36 cellular contexts compared by ENCODE assay signal in the genomic region with DNA sequence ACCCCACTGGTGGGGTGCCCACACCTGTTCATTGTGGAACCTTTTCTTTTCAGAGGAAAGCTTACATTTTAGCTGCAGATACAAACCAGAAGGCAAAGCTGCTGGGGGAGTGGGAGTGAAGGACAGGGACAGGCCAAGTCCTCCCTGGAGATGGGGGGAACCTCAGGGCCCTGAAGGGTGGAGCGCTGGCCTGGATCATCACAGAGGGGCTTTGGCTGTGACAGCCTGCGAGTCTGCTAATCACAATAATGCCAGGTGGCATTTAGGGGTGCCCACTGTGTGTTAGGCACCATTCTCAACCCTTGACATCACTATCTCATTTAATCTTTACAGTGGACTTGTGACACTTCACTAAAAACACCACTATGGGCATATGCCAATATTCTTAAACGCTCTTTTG.
"Had no signal": no experiment of that assay in that cellular context is flagged by ENCODE, and none has a peak within 500 bp of the region (broad histone marks: within the 10 kb centered on the region; RNA-seq: fewer than 3 reads in every experiment).

No MANE protein-coding gene starts in this region.

- H3K4me3 Mint-ChIP-seq: activated CD4-positive, alpha-beta memory T cell treated with anti-CD3 and anti-CD28 coated beads, Interleukin-2, amount 10 ng/mL, durations not matched to agents 7 days and 5 days; activated CD4-positive, alpha-beta T cell treated with anti-CD3 and anti-CD28 coated beads for 36 hours; activated CD4-positive, alpha-beta T cell treated with anti-CD3 and anti-CD28 coated beads, Interleukin-2, amount 10 ng/mL, durations not matched to agents 7 days and 5 days; activated CD8-positive, alpha-beta memory T cell treated with anti-CD3 and anti-CD28 coated beads, Interleukin-2, amount 10 ng/mL, durations not matched to agents 7 days and 5 days; activated CD8-positive, alpha-beta T cell treated with anti-CD3 and anti-CD28 coated beads, Interleukin-2, amount 10 ng/mL, durations not matched to agents 7 days and 5 days; activated naive CD4-positive, alpha-beta T cell treated with anti-CD3 and anti-CD28 coated beads, Interleukin-2, amount 10 ng/mL, durations not matched to agents 7 days and 5 days; activated naive CD4-positive, alpha-beta T cell treated with anti-CD3 and anti-CD28 coated beads, Interleukin-2, amount 50 U/mL, for 24 hours; activated naive CD8-positive, alpha-beta T cell; activated naive CD8-positive, alpha-beta T cell treated with anti-CD3 and anti-CD28 coated beads, Interleukin-2, amount 10 ng/mL, durations not matched to agents 7 days and 5 days; activated naive CD8-positive, alpha-beta T cell treated with anti-CD3 and anti-CD28 coated beads, Interleukin-2, amount 50 U/mL, for 24 hours; activated T-cell treated with anti-CD3 and anti-CD28 coated beads, Interleukin-2, amount 50 U/mL, for 24 hours; brain; T-helper 1 cell treated with Interleukin-12 subunit alpha and Interleukin-12 subunit beta and Interleukin-4 antibody, amounts not matched to agents 30 μg/mL and 1 μg/mL, for 36 hours; T-helper 2 cell treated with Interferon-gamma antibody and Interleukin-4, amounts not matched to agents 5 μg/mL and 100 μg/mL, for 36 hours had no signal

- H3K4me1 Mint-ChIP-seq: activated CD4-positive, alpha-beta memory T cell treated with anti-CD3 and anti-CD28 coated beads, Interleukin-2, amount 10 ng/mL, durations not matched to agents 7 days and 5 days; activated CD4-positive, alpha-beta T cell treated with anti-CD3 and anti-CD28 coated beads for 36 hours; activated CD4-positive, alpha-beta T cell treated with anti-CD3 and anti-CD28 coated beads, Interleukin-2, amount 10 ng/mL, durations not matched to agents 7 days and 5 days; activated CD8-positive, alpha-beta memory T cell treated with anti-CD3 and anti-CD28 coated beads, Interleukin-2, amount 10 ng/mL, durations not matched to agents 7 days and 5 days; activated naive CD4-positive, alpha-beta T cell treated with anti-CD3 and anti-CD28 coated beads, Interleukin-2, amount 10 ng/mL, durations not matched to agents 7 days and 5 days; activated naive CD4-positive, alpha-beta T cell treated with anti-CD3 and anti-CD28 coated beads, Interleukin-2, amount 50 U/mL, for 24 hours; activated naive CD8-positive, alpha-beta T cell treated with anti-CD3 and anti-CD28 coated beads, Interleukin-2, amount 10 ng/mL, durations not matched to agents 7 days and 5 days; activated naive CD8-positive, alpha-beta T cell treated with anti-CD3 and anti-CD28 coated beads, Interleukin-2, amount 50 U/mL, for 24 hours had no signal

- H3K4me3 ChIP-seq: ascending aorta, cardiac muscle cell had no signal

- H3K4me1 ChIP-seq: ascending aorta had no signal

- H3K9me3 Mint-ChIP-seq: activated CD4-positive, alpha-beta memory T cell treated with anti-CD3 and anti-CD28 coated beads, Interleukin-2, amount 10 ng/mL, durations not matched to agents 7 days and 5 days; activated CD4-positive, alpha-beta T cell treated with anti-CD3 and anti-CD28 coated beads, Interleukin-2, amount 10 ng/mL, durations not matched to agents 7 days and 5 days; activated naive CD4-positive, alpha-beta T cell treated with anti-CD3 and anti-CD28 coated beads, Interleukin-2, amount 10 ng/mL, durations not matched to agents 7 days and 5 days; activated naive CD4-positive, alpha-beta T cell treated with anti-CD3 and anti-CD28 coated beads, Interleukin-2, amount 50 U/mL, for 24 hours; activated naive CD8-positive, alpha-beta T cell treated with anti-CD3 and anti-CD28 coated beads, Interleukin-2, amount 10 ng/mL, durations not matched to agents 7 days and 5 days; activated naive CD8-positive, alpha-beta T cell treated with anti-CD3 and anti-CD28 coated beads, Interleukin-2, amount 50 U/mL, for 24 hours; activated T-cell treated with anti-CD3 and anti-CD28 coated beads, Interleukin-2, amount 50 U/mL, for 24 hours; activated T-helper 2 cell treated with anti-CD3 and anti-CD28 coated beads, Interferon-gamma antibody, Interleukin-2, Interleukin-4, amounts not matched to agents 10 μg/mL and 5 μg/mL and 100 μg/mL, durations not matched to agents 14 hours and 24 hours and 36 hours; brain; T-helper 1 cell treated with Interleukin-12 subunit alpha and Interleukin-12 subunit beta and Interleukin-4 antibody, amounts not matched to agents 30 μg/mL and 1 μg/mL, for 36 hours; T-helper 2 cell treated with Interferon-gamma antibody and Interleukin-4, amounts not matched to agents 5 μg/mL and 100 μg/mL, for 36 hours had no signal

- H3K27ac Mint-ChIP-seq: activated CD4-positive, alpha-beta memory T cell treated with anti-CD3 and anti-CD28 coated beads, Interleukin-2, amount 10 ng/mL, durations not matched to agents 7 days and 5 days; activated CD4-positive, alpha-beta T cell treated with anti-CD3 and anti-CD28 coated beads for 36 hours; activated CD4-positive, alpha-beta T cell treated with anti-CD3 and anti-CD28 coated beads, Interleukin-2, amount 10 ng/mL, durations not matched to agents 7 days and 5 days; activated CD8-positive, alpha-beta memory T cell treated with anti-CD3 and anti-CD28 coated beads, Interleukin-2, amount 10 ng/mL, durations not matched to agents 7 days and 5 days; activated CD8-positive, alpha-beta T cell treated with anti-CD3 and anti-CD28 coated beads, Interleukin-2, amount 10 ng/mL, durations not matched to agents 7 days and 5 days; activated naive CD4-positive, alpha-beta T cell treated with anti-CD3 and anti-CD28 coated beads, Interleukin-2, amount 10 ng/mL, durations not matched to agents 7 days and 5 days; activated naive CD4-positive, alpha-beta T cell treated with anti-CD3 and anti-CD28 coated beads, Interleukin-2, amount 50 U/mL, for 24 hours; activated naive CD8-positive, alpha-beta T cell; activated naive CD8-positive, alpha-beta T cell treated with anti-CD3 and anti-CD28 coated beads, Interleukin-2, amount 10 ng/mL, durations not matched to agents 7 days and 5 days; activated naive CD8-positive, alpha-beta T cell treated with anti-CD3 and anti-CD28 coated beads, Interleukin-2, amount 50 U/mL, for 24 hours; activated T-cell treated with anti-CD3 and anti-CD28 coated beads, Interleukin-2, amount 50 U/mL, for 24 hours; activated T-helper 2 cell treated with anti-CD3 and anti-CD28 coated beads, Interferon-gamma antibody, Interleukin-2, Interleukin-4, amounts not matched to agents 10 μg/mL and 5 μg/mL and 100 μg/mL, durations not matched to agents 14 hours and 24 hours and 36 hours; T-helper 1 cell treated with Interleukin-12 subunit alpha and Interleukin-12 subunit beta and Interleukin-4 antibody, amounts not matched to agents 30 μg/mL and 1 μg/mL, for 36 hours; T-helper 2 cell treated with Interferon-gamma antibody and Interleukin-4, amounts not matched to agents 5 μg/mL and 100 μg/mL, for 36 hours had no signal

- H3K36me3 ChIP-seq: ascending aorta, cardiac muscle cell had no signal

- ATAC-seq: activated CD4-positive, alpha-beta T cell treated with anti-CD3 and anti-CD28 coated beads for 36 hours; activated CD4-positive, CD25-positive, alpha-beta regulatory T cell treated with anti-CD3 and anti-CD28 coated beads, Interleukin-2, amount 50 U/mL, for 24 hours; activated CD8-positive, alpha-beta memory T cell treated with anti-CD3 and anti-CD28 coated beads, Interleukin-2, amount 10 ng/mL, durations not matched to agents 7 days and 5 days; activated CD8-positive, alpha-beta T cell treated with anti-CD3 and anti-CD28 coated beads, Interleukin-2, amount 10 ng/mL, durations not matched to agents 7 days and 5 days; activated naive CD8-positive, alpha-beta T cell treated with anti-CD3 and anti-CD28 coated beads, Interleukin-2, amount 50 U/mL, for 24 hours had no signal

- H3K27ac ChIP-seq: ascending aorta, cardiac muscle cell, VCaP had no signal

- DNase-seq: activated CD4-positive, alpha-beta memory T cell treated with anti-CD3 and anti-CD28 coated beads, Interleukin-2, amount 10 ng/mL, durations not matched to agents 7 days and 5 days; activated CD4-positive, alpha-beta T cell treated with anti-CD3 and anti-CD28 coated beads for 1 hour; activated CD4-positive, alpha-beta T cell treated with anti-CD3 and anti-CD28 coated beads for 36 hours; activated CD4-positive, alpha-beta T cell treated with anti-CD3 and anti-CD28 coated beads for 48 hours; activated CD4-positive, alpha-beta T cell treated with anti-CD3 and anti-CD28 coated beads, Interleukin-2, amount 10 ng/mL, durations not matched to agents 7 days and 5 days; activated CD4-positive, alpha-beta T cell treated with anti-CD3 and anti-CD28 coated beads, Interleukin-2, amount 50 U/mL, for 48 hours; activated CD4-positive, CD25-positive, alpha-beta regulatory T cell; activated CD8-positive, alpha-beta memory T cell treated with anti-CD3 and anti-CD28 coated beads for 24 hours; activated CD8-positive, alpha-beta memory T cell treated with anti-CD3 and anti-CD28 coated beads, Interleukin-2, amount 10 ng/mL, durations not matched to agents 7 days and 5 days; activated CD8-positive, alpha-beta memory T cell treated with anti-CD3 and anti-CD28 coated beads, Interleukin-2, amount 50 U/mL, for 48 hours; activated CD8-positive, alpha-beta T cell treated with anti-CD3 and anti-CD28 coated beads, Interleukin-2, amount 10 ng/mL, durations not matched to agents 7 days and 5 days; activated effector memory CD4-positive, alpha-beta T cell treated with Interleukin-2 at 50 U/mL for 16 hours; activated gamma-delta T cell treated with Interleukin-2 at 50 U/mL for 16 hours; activated naive CD4-positive, alpha-beta T cell; activated naive CD4-positive, alpha-beta T cell treated with anti-CD3 and anti-CD28 coated beads, Interleukin-2, amount 10 ng/mL, durations not matched to agents 7 days and 5 days; activated naive CD8-positive, alpha-beta T cell treated with anti-CD3 and anti-CD28 coated beads, Interleukin-2, amount 10 ng/mL, durations not matched to agents 7 days and 5 days; activated naive CD8-positive, alpha-beta T cell treated with anti-CD3 and anti-CD28 coated beads, Interleukin-2, amount 50 U/mL, for 24 hours; activated T-cell treated with anti-CD3 and anti-CD28 coated beads, Interleukin-2, amount 50 U/mL, for 24 hours; activated T-cell treated with anti-CD3 and anti-CD28 coated beads, Interleukin-2, amount 50 U/mL, for 48 hours; amygdala; anterior cingulate cortex; central memory CD4-positive, alpha-beta T cell; SW 1271; T-helper 1 cell; T-helper 2 cell; T-helper 9 cell had no signal

- H3K9me3 ChIP-seq: ascending aorta had no signal

- H3K36me3 Mint-ChIP-seq: activated CD8-positive, alpha-beta memory T cell treated with anti-CD3 and anti-CD28 coated beads, Interleukin-2, amount 10 ng/mL, durations not matched to agents 7 days and 5 days; activated naive CD4-positive, alpha-beta T cell treated with anti-CD3 and anti-CD28 coated beads, Interleukin-2, amount 10 ng/mL, durations not matched to agents 7 days and 5 days; activated naive CD4-positive, alpha-beta T cell treated with anti-CD3 and anti-CD28 coated beads, Interleukin-2, amount 50 U/mL, for 24 hours; activated naive CD8-positive, alpha-beta T cell treated with anti-CD3 and anti-CD28 coated beads, Interleukin-2, amount 10 ng/mL, durations not matched to agents 7 days and 5 days had no signal

- H3K27me3 Mint-ChIP-seq: activated CD4-positive, alpha-beta memory T cell treated with anti-CD3 and anti-CD28 coated beads, Interleukin-2, amount 10 ng/mL, durations not matched to agents 7 days and 5 days; activated CD4-positive, alpha-beta T cell treated with anti-CD3 and anti-CD28 coated beads for 36 hours; activated CD4-positive, alpha-beta T cell treated with anti-CD3 and anti-CD28 coated beads, Interleukin-2, amount 10 ng/mL, durations not matched to agents 7 days and 5 days; activated CD8-positive, alpha-beta memory T cell treated with anti-CD3 and anti-CD28 coated beads, Interleukin-2, amount 10 ng/mL, durations not matched to agents 7 days and 5 days; activated naive CD4-positive, alpha-beta T cell treated with anti-CD3 and anti-CD28 coated beads, Interleukin-2, amount 50 U/mL, for 24 hours; activated naive CD8-positive, alpha-beta T cell; activated naive CD8-positive, alpha-beta T cell treated with anti-CD3 and anti-CD28 coated beads, Interleukin-2, amount 10 ng/mL, durations not matched to agents 7 days and 5 days; activated naive CD8-positive, alpha-beta T cell treated with anti-CD3 and anti-CD28 coated beads, Interleukin-2, amount 50 U/mL, for 24 hours; activated T-cell treated with anti-CD3 and anti-CD28 coated beads, Interleukin-2, amount 50 U/mL, for 24 hours; brain had no signal

- H3K27me3 ChIP-seq: ascending aorta, cardiac muscle cell had no signal
